ENCODE assay signal across 23 cellular contexts in genomic region chr4:54484361-54484760, GRCh38.
DNase-seq lines count a peak whose midpoint lies in the region; ATAC-seq, FAIRE-seq and TF ChIP-seq lines count a peak whose summit lies in the region.
"Had no signal": no experiment of that assay in that cellular context is flagged by ENCODE, and none has a peak within 500 bp of the region (broad histone marks: within the 10 kb centered on the region; RNA-seq: fewer than 3 reads in every experiment).

No MANE protein-coding gene starts in this region.

- H3K36me3 Mint-ChIP-seq in natural killer cell: peaks cover 8% of the 10 kb centered on the region
- H3K36me3 Mint-ChIP-seq: WTC11 had no signal

- DNase-seq in DMS79 treated with DMSO at 0.1 percent for 48 hours (lab: John Stamatoyannopoulos, UW) (peak; percentile 96), NCI-H146 treated with DMSO at 0.1 percent for 48 hours (lab: John Stamatoyannopoulos, UW; ENCODE audit: unreplicated experiment) (peak; percentile 4), NCI-H345 treated with DMSO at 0.1 percent for 48 hours (lab: John Stamatoyannopoulos, UW; ENCODE audit: unreplicated experiment) (peak; percentile 83), bronchial epithelial cell (ENCODE audit: low read depth) (peak; percentile 61), natural killer cell (no peak), foreskin fibroblast (no peak), dorsolateral prefrontal cortex (no peak)
- DNase-seq: activated CD8-positive, alpha-beta T cell treated with anti-CD3 and anti-CD28 coated beads, Interleukin-2, amount 10 ng/mL, durations not matched to agents 7 days and 5 days; CD4-positive, alpha-beta T cell; left cardiac atrium; nephron progenitor cell; stimulated activated CD4-positive, alpha-beta T cell treated with anti-CD3 and anti-CD28 coated beads, Interleukin-4, amount 100 ng/mL, for 24 hours had no signal

- H3K36me3 ChIP-seq in bronchial epithelial cell (ENCODE audit: control insufficient read depth, insufficient read depth, low read length): no peaks in the 10 kb centered on the region
- H3K36me3 ChIP-seq: gastroesophageal sphincter had no signal

- H3K4me1 Mint-ChIP-seq in natural killer cell: no peaks in the 10 kb centered on the region
- H3K4me1 Mint-ChIP-seq: nephron progenitor cell, WTC11 had no signal

- peaks cover 2 to 7% of the 10 kb centered on the region in 2 donors for H3K9me3 Mint-ChIP-seq in natural killer cell

- H3K27me3 ChIP-seq in bronchial epithelial cell (ENCODE audit: control insufficient read depth, insufficient read depth, low read length) (no peaks in the 10 kb centered on the region), dorsolateral prefrontal cortex (no peaks in the 10 kb centered on the region)
- H3K27me3 ChIP-seq: gastroesophageal sphincter had no signal

- H3K4me3 ChIP-seq in bronchial epithelial cell (ENCODE audit: low read depth, low read length): no peak overlapping the region
- H3K4me3 ChIP-seq in foreskin fibroblast (ENCODE audit: low read depth in 1 of 2, low read length in 2 of 2): no peak overlapping the region
- no peak overlapping the region for H3K4me3 ChIP-seq in dorsolateral prefrontal cortex
- H3K4me3 ChIP-seq: coronary artery, gastroesophageal sphincter, SK-N-MC, skin epidermis had no signal

- no peak for TF ChIP-seq CTCF in bronchial epithelial cell (IDR thresholded peaks at IDR 0.05; ENCODE audit: insufficient read depth, low read length, severe bottlenecking)
- TF ChIP-seq CTCF in natural killer cell (IDR thresholded peaks at IDR 0.05): no peak
- no peak for TF ChIP-seq CTCF in foreskin fibroblast (IDR thresholded peaks at IDR 0.05; ENCODE audit: low read depth, low read length)
- TF ChIP-seq CTCF in dorsolateral prefrontal cortex (IDR thresholded peaks at IDR 0.05 in 54 of 56, conservative IDR thresholded peaks at IDR 0.05 in 2 of 56; ENCODE audit: low read depth in 1 of 56, partially characterized antibody in 56 of 56): no peak

- intact Hi-C loops in natural killer cell (cut with micrococcal nuclease): no loop called here
- intact Hi-C loops in dorsolateral prefrontal cortex (cut with DNase I): no loop called here

- ATAC-seq in natural killer cell (no peak), HG03175 (IDR thresholded peaks at IDR 0.05; ENCODE audit: unreplicated experiment) (no peak)
- ATAC-seq: activated CD8-positive, alpha-beta T cell treated with anti-CD3 and anti-CD28 coated beads, Interleukin-2, amount 10 ng/mL, durations not matched to agents 7 days and 5 days; activated naive CD4-positive, alpha-beta T cell treated with anti-CD3 and anti-CD28 coated beads, Interleukin-2, amount 50 U/mL, for 72 hours; gastroesophageal sphincter; HCT116; left cardiac atrium; WTC11 had no signal

- no peak overlapping the region for H3K27ac Mint-ChIP-seq in natural killer cell
- H3K27ac Mint-ChIP-seq: activated CD8-positive, alpha-beta T cell treated with anti-CD3 and anti-CD28 coated beads, Interleukin-2, amount 10 ng/mL, durations not matched to agents 7 days and 5 days; activated naive CD4-positive, alpha-beta T cell treated with anti-CD3 and anti-CD28 coated beads, Interleukin-2, amount 50 U/mL, for 72 hours; CD4-positive, alpha-beta T cell; nephron progenitor cell; T-helper 2 cell treated with Interferon-gamma antibody and Interleukin-4, amounts not matched to agents 5 μg/mL and 100 μg/mL, for 36 hours; WTC11 had no signal

- no peak overlapping the region for H3K27ac ChIP-seq in dorsolateral prefrontal cortex
- H3K27ac ChIP-seq: coronary artery, gastroesophageal sphincter, KMS-11, SK-N-MC, skin epidermis had no signal

- H3K27me3 Mint-ChIP-seq in natural killer cell (ENCODE audit: low read depth in 2 of 2): peaks cover 0 to 3% of the 10 kb centered on the region in 2 donors

- H3K4me3 Mint-ChIP-seq in natural killer cell: no peak overlapping the region
- H3K4me3 Mint-ChIP-seq: activated CD8-positive, alpha-beta T cell treated with anti-CD3 and anti-CD28 coated beads, Interleukin-2, amount 10 ng/mL, durations not matched to agents 7 days and 5 days; CD4-positive, alpha-beta T cell; nephron progenitor cell; T-helper 2 cell treated with Interferon-gamma antibody and Interleukin-4, amounts not matched to agents 5 μg/mL and 100 μg/mL, for 36 hours; WTC11 had no signal

- FAIRE-seq in bronchial epithelial cell (lab: Jason Lieb, UNC): peak; percentile 93
- FAIRE-seq: urothelium cell line had no signal

Comparison
In these comparisons a context has a peak if more than half of its experiments do, and no peak if none do; other contexts are left out.
1. DNase-seq: peak in DMS79 treated with DMSO at 0.1 percent for 48 hours (single experiment), NCI-H146 treated with DMSO at 0.1 percent for 48 hours (single experiment), NCI-H345 treated with DMSO at 0.1 percent for 48 hours (single experiment) and bronchial epithelial cell (single experiment); none in natural killer cell (single experiment), foreskin fibroblast (0 of 2) and dorsolateral prefrontal cortex (0 of 10).